ENCODE assay signal across 1 cellular context in genomic region chr9:78406933-78407332, GRCh38.
TF ChIP-seq lines count a peak whose summit lies in the region.

No MANE protein-coding gene starts in this region.

TF ChIP-seq in HepG2, 621 proteins besides CTCF, POLR2A, EP300 and RAD21 (continued from another document and continues in another):
- no peak for TF ChIP-seq ZBTB44 (CRISPR knock-in tag; IDR thresholded peaks at IDR 0.05)
- TF ChIP-seq XRCC5 (optimal IDR thresholded peaks at IDR 0.05; ENCODE audit: low read length) = no peak
- no peak for TF ChIP-seq PRPF4 (IDR thresholded peaks at IDR 0.05; ENCODE audit: low read depth, low read length, poor library complexity, severe bottlenecking)
- TF ChIP-seq ZNF597 (CRISPR knock-in tag; IDR thresholded peaks at IDR 0.05) = no peak
- TF ChIP-seq ZBTB14 (CRISPR knock-in tag; IDR thresholded peaks at IDR 0.05) = no peak
- TF ChIP-seq BORCS8-MEF2B (CRISPR knock-in tag; IDR thresholded peaks at IDR 0.05) = no peak
- peak; percentile 86 for TF ChIP-seq ZMYM4 (CRISPR knock-in tag; IDR thresholded peaks at IDR 0.05)
- no peak for TF ChIP-seq ZNF777 (CRISPR knock-in tag; IDR thresholded peaks at IDR 0.05)
- no peak for TF ChIP-seq MIER3 (CRISPR knock-in tag; IDR thresholded peaks at IDR 0.05; ENCODE audit: borderline replicate concordance)
- TF ChIP-seq ZNF839 (CRISPR knock-in tag; IDR thresholded peaks at IDR 0.05; ENCODE audit: borderline replicate concordance) = no peak
- no peak for TF ChIP-seq ZNF44 (CRISPR knock-in tag; IDR thresholded peaks at IDR 0.05)
- peak; percentile 36 for TF ChIP-seq TEAD3 (CRISPR knock-in tag; optimal IDR thresholded peaks at IDR 0.05; ENCODE audit: borderline replicate concordance)
- TF ChIP-seq FOXA1 (IDR thresholded peaks at IDR 0.05) = no peak; the same call in 1 of the 2 replicates
- TF ChIP-seq FOXA1 (CRISPR knock-in tag; IDR thresholded peaks at IDR 0.05) = peak; percentile 98
- no peak for TF ChIP-seq ZNF607 (CRISPR knock-in tag; IDR thresholded peaks at IDR 0.05; ENCODE audit: borderline replicate concordance)
- no peak for TF ChIP-seq ZNF749 (CRISPR knock-in tag; IDR thresholded peaks at IDR 0.05; ENCODE audit: borderline replicate concordance)
- peak; percentile 55; the same call in 1 of the 2 replicates for TF ChIP-seq FOXK1 (CRISPR knock-in tag; IDR thresholded peaks at IDR 0.05; ENCODE audit: borderline replicate concordance, low read depth)
- TF ChIP-seq ZNF230 (CRISPR knock-in tag; IDR thresholded peaks at IDR 0.05) = no peak
- no peak for TF ChIP-seq RFX5 (IDR thresholded peaks at IDR 0.05; ENCODE audit: low read depth, low read length)
- TF ChIP-seq CBX1 (IDR thresholded peaks at IDR 0.05; ENCODE audit: low read depth) = no peak
- TF ChIP-seq ZSCAN31 (CRISPR knock-in tag; IDR thresholded peaks at IDR 0.05; ENCODE audit: low read depth) = no peak
- no peak for TF ChIP-seq RFX1 (IDR thresholded peaks at IDR 0.05)
- no peak for TF ChIP-seq EED (CRISPR knock-in tag; IDR thresholded peaks at IDR 0.05)
- no peak for TF ChIP-seq ZNF121 (CRISPR knock-in tag; IDR thresholded peaks at IDR 0.05)
- TF ChIP-seq FOXJ3 (CRISPR knock-in tag; IDR thresholded peaks at IDR 0.05; ENCODE audit: borderline replicate concordance) = peak; percentile 83; the same call in 1 of the 2 replicates
- no peak for TF ChIP-seq ZNF772 (CRISPR knock-in tag; IDR thresholded peaks at IDR 0.05)
- no peak for TF ChIP-seq ELK4 (CRISPR knock-in tag; IDR thresholded peaks at IDR 0.05; ENCODE audit: borderline replicate concordance)
- no peak for TF ChIP-seq KLF13 (CRISPR knock-in tag; IDR thresholded peaks at IDR 0.05)
- no peak for TF ChIP-seq SRSF9 (IDR thresholded peaks at IDR 0.05; ENCODE audit: borderline replicate concordance, insufficient read depth, low read depth, low read length, poor library complexity, severe bottlenecking)
- TF ChIP-seq SNAPC2 (CRISPR knock-in tag; IDR thresholded peaks at IDR 0.05) = no peak
- TF ChIP-seq WIZ (CRISPR knock-in tag; IDR thresholded peaks at IDR 0.05) = no peak
- no peak for TF ChIP-seq ZNF768 (CRISPR knock-in tag; IDR thresholded peaks at IDR 0.05)
- no peak for TF ChIP-seq TEAD2 (CRISPR knock-in tag; IDR thresholded peaks at IDR 0.05)
- no peak for TF ChIP-seq ZNF790 (CRISPR knock-in tag; IDR thresholded peaks at IDR 0.05; ENCODE audit: borderline replicate concordance)
- TF ChIP-seq SRSF4 (IDR thresholded peaks at IDR 0.05; ENCODE audit: low read depth, low read length, poor library complexity, severe bottlenecking) = no peak
- TF ChIP-seq NFATC3 (CRISPR knock-in tag; IDR thresholded peaks at IDR 0.05) = no peak
- TF ChIP-seq FOXP4 (CRISPR knock-in tag; IDR thresholded peaks at IDR 0.05) = peak; percentile 55
- no peak for TF ChIP-seq RORA (CRISPR knock-in tag; IDR thresholded peaks at IDR 0.05)
- no peak for TF ChIP-seq ZNF253 (CRISPR knock-in tag; IDR thresholded peaks at IDR 0.05; ENCODE audit: borderline replicate concordance)
- TF ChIP-seq U2AF1 (optimal IDR thresholded peaks at IDR 0.05; ENCODE audit: low read depth, low read length) = no peak
- no peak for TF ChIP-seq USF2 (IDR thresholded peaks at IDR 0.05; ENCODE audit: low read depth, low read length)
- no peak for TF ChIP-seq USF2 (CRISPR knock-in tag; IDR thresholded peaks at IDR 0.05; ENCODE audit: borderline replicate concordance)
- TF ChIP-seq ZNF251 (CRISPR knock-in tag; IDR thresholded peaks at IDR 0.05) = no peak
- TF ChIP-seq NFKBIZ (CRISPR knock-in tag; IDR thresholded peaks at IDR 0.05) = 0 out of 2 replicates have a peak, but pooled peaks have one; percentile 64
- no peak for TF ChIP-seq DMTF1 (CRISPR knock-in tag; IDR thresholded peaks at IDR 0.05)
- TF ChIP-seq ZNF800 (CRISPR knock-in tag; IDR thresholded peaks at IDR 0.05) = no peak
- TF ChIP-seq ATF5 (CRISPR knock-in tag; IDR thresholded peaks at IDR 0.05; ENCODE audit: low read depth) = no peak
- peak; percentile 54; the same call in 1 of the 2 replicates for TF ChIP-seq ZNF670 (CRISPR knock-in tag; IDR thresholded peaks at IDR 0.05; ENCODE audit: borderline replicate concordance)
- TF ChIP-seq ZNF282 (IDR thresholded peaks at IDR 0.05; ENCODE audit: partially characterized antibody) = no peak
- TF ChIP-seq ZNF781 (CRISPR knock-in tag; IDR thresholded peaks at IDR 0.05; ENCODE audit: borderline replicate concordance, not compliant biosample characterization) = no peak
- no peak for TF ChIP-seq ZNF589 (CRISPR knock-in tag; conservative IDR thresholded peaks at IDR 0.05)
- peak; percentile 37; the same call in 1 of the 2 replicates for TF ChIP-seq ZNF414 (CRISPR knock-in tag; IDR thresholded peaks at IDR 0.05)
